ENCODE assay signal across 8 cellular contexts in genomic region chr22:35582861-35583670, GRCh38. TPM values are rescaled to one million over a fixed set of nuclear protein-coding genes. Genes with fewer than 3 reads are reported as not detected.
A peak's percentile ranks its signal among the peaks of the same experiment; 100 is the strongest.
DNase-seq lines count a peak whose midpoint lies in the region; ATAC-seq, FAIRE-seq and TF ChIP-seq lines count a peak whose summit lies in the region.

No MANE protein-coding gene starts in this region.

- FAIRE-seq in frontal cortex (lab: Jason Lieb, UNC) = no peak

- in situ Hi-C loops in Caki2 (cut with HindIII; ENCODE audit: low pct_unique_long_range_greater_than_20kb, low sequenced_read_pairs) = loop anchor here (10.0 kb wide), 1 partner anchor 178 kb away; the partner anchor contains the start of gene MCM5
- in situ Hi-C loops in transverse colon (cut with MboI; ENCODE audit: low pct_ligation_motif_present in 1 of 4, low pct_unique_long_range_greater_than_20kb in 1 of 4, low sequenced_read_pairs in 3 of 4) = loop anchor here (5.0 to 10.0 kb wide), 5 partner anchors 148 to 238 kb away; no protein-coding TSS in a partner anchor

- no peaks in the 10 kb centered on the region for H3K27me3 ChIP-seq in transverse colon

- H3K4me1 ChIP-seq in transverse colon = peaks cover 3 to 29% (median 9%) of the 10 kb centered on the region in 4 donors

- no peak for TF ChIP-seq POLR2A in transverse colon (IDR thresholded peaks at IDR 0.05)

- peak overlapping the region; percentile 52 to 70 (median 54) for H3K27ac ChIP-seq in transverse colon

- H3K9me3 ChIP-seq in transverse colon = no peaks in the 10 kb centered on the region

- H3K36me3 ChIP-seq in transverse colon = no peaks in the 10 kb centered on the region

- peak; percentile 93 to 96 (median 95) for TF ChIP-seq CTCF in transverse colon (IDR thresholded peaks at IDR 0.05)

- no peak for ATAC-seq in GM21423 (IDR thresholded peaks at IDR 0.05; ENCODE audit: unreplicated experiment)

- DNase-seq in Caki2 (ENCODE audit: low read depth) (peak; percentile 81), RKO (ENCODE audit: low spot score) (peak; percentile 69), frontal cortex (ENCODE audit: low spot score in 2 of 2) (peak; percentile 66 to 88), nucleus accumbens (lab: John Stamatoyannopoulos, UW) (peak in 48 of 56 donors; percentile 11 to 72 (median 34)), transverse colon (peak; percentile 68)
- DNase-seq in activated effector memory CD4-positive, alpha-beta T cell treated with Interleukin-2 at 50 U/mL for 16 hours = peak; percentile 29

- peak; percentile 98 for TF ChIP-seq RAD21 in Ishikawa (IDR thresholded peaks at IDR 0.05; ENCODE audit: low read depth)

- no peak overlapping the region for H3K4me3 ChIP-seq in transverse colon

- intact Hi-C loops in transverse colon (cut with DNase I; ENCODE audit: low total_unique reads) = loop anchor here (2.0 to 10.0 kb wide), 2 partner anchors 152 to 238 kb away; no protein-coding TSS in a partner anchor

- 24 to 50% methylated on average over 2 to 13 of the region's 13 CpGs for WGBS in transverse colon (ENCODE audit: low coverage in 1 of 2), 2 donors

- TF ChIP-seq EP300 in Ishikawa (IDR thresholded peaks at IDR 0.05; ENCODE audit: borderline replicate concordance) = 0 out of 2 replicates have a peak, but pooled peaks have one; percentile 9
- no peak for TF ChIP-seq EP300 in transverse colon (IDR thresholded peaks at IDR 0.05; ENCODE audit: low read depth)

TF ChIP-seq in Ishikawa, 13 proteins besides CTCF, POLR2A, EP300 and RAD21:
- TF ChIP-seq TEAD4 (IDR thresholded peaks at IDR 0.05) = peak; percentile 55
- 0 out of 2 replicates have a peak, but pooled peaks have one; percentile 13 for TF ChIP-seq TCF12 (IDR thresholded peaks at IDR 0.05; ENCODE audit: low read depth)
- no peak for TF ChIP-seq ZBTB7A (IDR thresholded peaks at IDR 0.05; ENCODE audit: low read depth)

RNA-seq across cellular contexts. Expression of gene MB, which starts 34.1 kb away (rescaled TPM):
- 2.5 and 5.3 TPM in 2 replicates for total RNA-seq in Caki2 (2014; rRNA removed; shearing (Covaris generic); ENCODE audit: low replicate concordance)
- total RNA-seq in frontal cortex = not detected
- 10 to 100 TPM in 2 of 4 donors, 1 to 10 TPM in 1, not detected in 1; 9.0 to 37.0 (median 15.7) TPM for total RNA-seq in transverse colon

RNA-seq across cellular contexts. Expression of gene RASD2, which starts 42.4 kb away (rescaled TPM):
- 0.09 and 0.10 TPM in 2 replicates for total RNA-seq in Caki2 (2014; rRNA removed; shearing (Covaris generic); ENCODE audit: low replicate concordance)
- total RNA-seq in frontal cortex (1.2 TPM), transverse colon (10 to 100 TPM in 3 of 4 donors, 1 to 10 TPM in 1; 8.5 to 19.7 (median 13.9) TPM)

Comparison
In these comparisons a context has a peak if more than half of its experiments do, and no peak if none do; other contexts are left out.
1. DNase-seq: peak in every context shown above with its lines; median percentile 81 in Caki2; 77 in frontal cortex; 69 in RKO; 68 in transverse colon; 34 in nucleus accumbens; 29 in activated effector memory CD4-positive, alpha-beta T cell treated with Interleukin-2 at 50 U/mL for 16 hours.